In genomic region chr1:171081220-171081993, GRCh38 we compare ENCODE assay signal across 8 cellular contexts. TPM values are rescaled to one million over a fixed set of nuclear protein-coding genes. Genes with fewer than 3 reads are reported as not detected.
DNase-seq lines count a peak whose midpoint lies in the region; ATAC-seq and TF ChIP-seq lines count a peak whose summit lies in the region.

No MANE protein-coding gene starts in this region.

- H4K20me1 ChIP-seq in MM.1S (ENCODE audit: insufficient read depth, low read length) = no peaks in the 10 kb centered on the region

- H3K27ac ChIP-seq in MM.1S (ENCODE audit: low read length) = no peak overlapping the region

- no peaks in the 10 kb centered on the region for H3K4me1 ChIP-seq in MM.1S (ENCODE audit: low read length)

- no peak overlapping the region for H3K4me2 ChIP-seq in MM.1S (ENCODE audit: low read depth, low read length)

- no peaks in the 10 kb centered on the region for H3F3A ChIP-seq in MM.1S (ENCODE audit: insufficient read depth, low read length)

- no peaks in the 10 kb centered on the region for H3K27me3 ChIP-seq in MM.1S (replicated peaks; ENCODE audit: insufficient read depth, low read length)

- TF ChIP-seq CTCF in AG10803 (conservative IDR thresholded peaks at IDR 0.05; ENCODE audit: low read length) = peak; percentile 56
- TF ChIP-seq CTCF in MM.1S (IDR thresholded peaks at IDR 0.05; ENCODE audit: low read length) = peak; percentile 53

- H3K36me3 ChIP-seq in MM.1S (replicated peaks; ENCODE audit: insufficient read depth, low read length) = no peaks in the 10 kb centered on the region

- no peak overlapping the region for H3K9ac ChIP-seq in MM.1S (ENCODE audit: low read length)

- H3K9me3 ChIP-seq in MM.1S (replicated peaks; ENCODE audit: insufficient read depth, low read length) = no peaks in the 10 kb centered on the region

- peak; percentile 66 for DNase-seq in AG10803 (ENCODE audit: low read depth)
- DNase-seq in MM.1S = peak; percentile 23
- peak; percentile 15 for DNase-seq in brain pericyte (ENCODE audit: low read depth, low spot score)
- no peak for DNase-seq in left lobe of liver (ENCODE audit: low spot score)
- no peak for DNase-seq in posterior vena cava (ENCODE audit: low spot score)
- DNase-seq in NK-92 treated with Interleukin-12 subunit alpha and Interleukin-12 subunit beta, amount 100 ng/mL, for 24 hours (lab: John Stamatoyannopoulos, UW) = no peak
- DNase-seq in activated naive CD4-positive, alpha-beta T cell treated with Interleukin-2 at 50 U/mL for 16 hours = no peak
- no peak for DNase-seq in T-helper 1 cell

- ATAC-seq in left lobe of liver = peak; percentile 68

- no peaks in the 10 kb centered on the region for H3K9me2 ChIP-seq in MM.1S (replicated peaks; ENCODE audit: insufficient read depth, low read length)

- intact Hi-C loops in posterior vena cava (cut with DNase I) = loop anchor here in 1 of 2 donors (10.0 kb wide), 1 partner anchor 143 kb away; no protein-coding TSS in a partner anchor

- H3K4me3 ChIP-seq in AG10803 (ENCODE audit: low read length) (no peak overlapping the region), MM.1S (ENCODE audit: low read length) (no peak overlapping the region)

- no peaks in the 10 kb centered on the region for H3K79me2 ChIP-seq in MM.1S (ENCODE audit: low read length)

- no peak overlapping the region for H2AFZ ChIP-seq in MM.1S (ENCODE audit: low read length)

RNA-seq across cellular contexts. Expression of gene FMO3, which starts 9.3 kb away (rescaled TPM):
- total RNA-seq in left lobe of liver (360 TPM), posterior vena cava (1 to 10 TPM in 1 of 2 donors, under 1 TPM in 1; 0.90 to 2.2 TPM)

Comparison
In these comparisons a context has a peak if more than half of its experiments do, and no peak if none do; other contexts are left out.
1. DNase-seq: peak in AG10803 (single experiment), MM.1S (single experiment) and brain pericyte (single experiment); none in left lobe of liver (single experiment), posterior vena cava (single experiment), NK-92 treated with Interleukin-12 subunit alpha and Interleukin-12 subunit beta, amount 100 ng/mL, for 24 hours (single experiment), activated naive CD4-positive, alpha-beta T cell treated with Interleukin-2 at 50 U/mL for 16 hours (single experiment) and T-helper 1 cell (0 of 5).
2. RNA of gene FMO3, which starts 9.3 kb away (total RNA-seq): 360 TPM in left lobe of liver (single experiment); 0.90 to 2.2 TPM in posterior vena cava; every median in the first group is over 100 times any median in the second.